Comparison of ENCODE assay signal across 18 cellular contexts in the genomic region with DNA sequence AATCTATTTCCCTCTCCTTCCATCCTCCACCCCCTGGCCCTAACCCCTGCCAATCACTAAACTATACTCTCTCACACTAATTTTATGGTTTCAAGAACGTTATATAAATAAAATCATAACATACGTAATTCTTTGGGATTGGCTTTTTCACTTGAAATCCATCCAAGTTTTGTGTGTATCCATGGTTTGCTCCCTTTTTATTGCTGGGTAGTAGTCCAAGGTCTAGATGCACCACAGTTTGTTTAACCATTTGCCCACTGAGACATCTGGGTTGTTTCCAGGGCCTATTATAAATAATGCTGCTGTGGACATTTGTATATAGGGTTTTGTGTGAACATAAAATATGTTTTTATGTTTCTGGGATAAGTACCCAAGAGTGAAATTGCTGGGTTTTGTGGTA.
"Had no signal": no experiment of that assay in that cellular context is flagged by ENCODE, and none has a peak within 500 bp of the region (broad histone marks: within the 10 kb centered on the region; RNA-seq: fewer than 3 reads in every experiment).

No MANE protein-coding gene starts in this region.

- ATAC-seq: activated CD8-positive, alpha-beta T cell treated with anti-CD3 and anti-CD28 coated beads, Interleukin-2, amount 10 ng/mL, durations not matched to agents 7 days and 5 days; body of pancreas; foreskin keratinocyte; natural killer cell treated with Interleukin-12 subunit alpha and Interleukin-12 subunit beta and Interleukin-15 and Interleukin-18, amount 100 ng/mL, for 72 hours; stimulated activated naive CD8-positive, alpha-beta T cell treated with anti-CD3 and anti-CD28 coated beads, Interleukin-15, Interleukin-2, amounts not matched to agents 100 U/mL and 50 U/mL, for 24 hours had no signal

- H3K4me3 ChIP-seq: body of pancreas, cardiac muscle cell, left ventricle myocardium inferior, prostate gland, upper lobe of left lung had no signal

- H3K27me3 Mint-ChIP-seq: activated naive CD4-positive, alpha-beta T cell treated with anti-CD3 and anti-CD28 coated beads, Interleukin-2, amount 50 U/mL, for 24 hours had no signal

- H3K4me3 Mint-ChIP-seq: activated CD8-positive, alpha-beta T cell treated with anti-CD3 and anti-CD28 coated beads, Interleukin-2, amount 10 ng/mL, durations not matched to agents 7 days and 5 days; activated naive CD4-positive, alpha-beta T cell treated with anti-CD3 and anti-CD28 coated beads, Interleukin-2, amount 50 U/mL, for 24 hours; activated T-helper 1 cell treated with anti-CD3 and anti-CD28 coated beads, Interleukin-12 subunit alpha, Interleukin-12 subunit beta, Interleukin-2, Interleukin-4 antibody, amounts not matched to agents 30 ng/mL and 10 ng/mL and 1 ng/mL, durations not matched to agents 14 hours and 24 hours and 36 hours; natural killer cell treated with Interleukin-12 subunit alpha and Interleukin-12 subunit beta and Interleukin-15 and Interleukin-18, amount 100 ng/mL, for 72 hours had no signal

- H3K9me3 Mint-ChIP-seq: activated naive CD4-positive, alpha-beta T cell treated with anti-CD3 and anti-CD28 coated beads, Interleukin-2, amount 50 U/mL, for 24 hours; activated T-helper 1 cell treated with anti-CD3 and anti-CD28 coated beads, Interleukin-12 subunit alpha, Interleukin-12 subunit beta, Interleukin-2, Interleukin-4 antibody, amounts not matched to agents 30 ng/mL and 10 ng/mL and 1 ng/mL, durations not matched to agents 14 hours and 24 hours and 36 hours; natural killer cell treated with Interleukin-12 subunit alpha and Interleukin-12 subunit beta and Interleukin-15 and Interleukin-18, amount 100 ng/mL, for 72 hours had no signal

- H3K4me1 Mint-ChIP-seq: activated naive CD4-positive, alpha-beta T cell treated with anti-CD3 and anti-CD28 coated beads, Interleukin-2, amount 50 U/mL, for 24 hours had no signal

- DNase-seq: activated CD4-positive, alpha-beta T cell treated with anti-CD3 and anti-CD28 coated beads, Interleukin-2, amount 50 U/mL, for 1 hour; activated CD4-positive, CD25-positive, alpha-beta regulatory T cell treated with anti-CD3 and anti-CD28 coated beads, Interleukin-2, amount 50 U/mL, for 72 hours; activated CD8-positive, alpha-beta T cell treated with anti-CD3 and anti-CD28 coated beads, Interleukin-2, amount 10 ng/mL, durations not matched to agents 7 days and 5 days; activated gamma-delta T cell treated with Interleukin-2 at 50 U/mL for 16 hours; anterior cingulate cortex; body of pancreas; foreskin keratinocyte; left ventricle myocardium inferior; mammary epithelial cell; midbrain; stimulated activated CD4-positive, alpha-beta T cell treated with anti-CD3 and anti-CD28 coated beads, Interleukin-4, amount 100 ng/mL, for 24 hours; stimulated activated naive CD8-positive, alpha-beta T cell treated with anti-CD3 and anti-CD28 coated beads, Interleukin-15, Interleukin-2, amounts not matched to agents 100 U/mL and 50 U/mL, for 24 hours; upper lobe of left lung had no signal

- H3K27ac Mint-ChIP-seq: activated CD8-positive, alpha-beta T cell treated with anti-CD3 and anti-CD28 coated beads, Interleukin-2, amount 10 ng/mL, durations not matched to agents 7 days and 5 days; activated naive CD4-positive, alpha-beta T cell treated with anti-CD3 and anti-CD28 coated beads, Interleukin-2, amount 50 U/mL, for 24 hours; activated T-helper 1 cell treated with anti-CD3 and anti-CD28 coated beads, Interleukin-12 subunit alpha, Interleukin-12 subunit beta, Interleukin-2, Interleukin-4 antibody, amounts not matched to agents 30 ng/mL and 10 ng/mL and 1 ng/mL, durations not matched to agents 14 hours and 24 hours and 36 hours; natural killer cell treated with Interleukin-12 subunit alpha and Interleukin-12 subunit beta and Interleukin-15 and Interleukin-18, amount 100 ng/mL, for 72 hours had no signal

- H3K36me3 Mint-ChIP-seq: natural killer cell treated with Interleukin-12 subunit alpha and Interleukin-12 subunit beta and Interleukin-15 and Interleukin-18, amount 100 ng/mL, for 72 hours had no signal
